Comparison of ENCODE assay signal across 17 cellular contexts in genomic region chr15:63274427-63274826, GRCh38. TPM values are rescaled to one million over a fixed set of nuclear protein-coding genes. Genes with fewer than 3 reads are reported as not detected.
DNase-seq lines count a peak whose midpoint lies in the region; ATAC-seq, FAIRE-seq and TF ChIP-seq lines count a peak whose summit lies in the region.
"Had no signal": no experiment of that assay in that cellular context is flagged by ENCODE, and none has a peak within 500 bp of the region (broad histone marks: within the 10 kb centered on the region; RNA-seq: fewer than 3 reads in every experiment).

No MANE protein-coding gene starts in this region.

- H3K9me3 Mint-ChIP-seq in CD4-positive, CD25-positive, alpha-beta regulatory T cell = no peaks in the 10 kb centered on the region
- H3K9me3 Mint-ChIP-seq: activated B cell treated with CpG ODN at 0.5 μM for 24 hours had no signal

- H3K27ac ChIP-seq in A549 = peak overlapping the region in 1 of 2 experiments; percentile 4; a peak in 1 of 6 replicates
- no peak overlapping the region for H3K27ac ChIP-seq in CD4-positive, CD25-positive, alpha-beta regulatory T cell (ENCODE audit: insufficient read depth, low read length, poor library complexity, severe bottlenecking)
- H3K27ac ChIP-seq: heart right ventricle had no signal

- no peak for TF ChIP-seq CTCF in A549 (IDR thresholded peaks at IDR 0.05)

- peak overlapping the region; percentile 54 to 89 (median 68) for H3K27ac Mint-ChIP-seq in CD4-positive, CD25-positive, alpha-beta regulatory T cell
- H3K27ac Mint-ChIP-seq: nephron had no signal

- TF ChIP-seq RAD21 in A549 (conservative IDR thresholded peaks at IDR 0.05 in 1 of 2, IDR thresholded peaks at IDR 0.05 in 1 of 2) = no peak

- no peak for TF ChIP-seq EP300 in A549 (IDR thresholded peaks at IDR 0.05)

- CTCF ChIA-PET in A549 (lab: Yijun Ruan, JAX) = interaction anchor here (0.8 to 1.6 kb wide), 7 partner anchors 9 to 227 kb away, joined by 3 to 4 read pairs (median 3); no protein-coding TSS in a partner anchor

- H3K9me3 ChIP-seq in A549 = no peaks in the 10 kb centered on the region; the same call in 2 of the 3 replicates
- H3K9me3 ChIP-seq in CD4-positive, CD25-positive, alpha-beta regulatory T cell (ENCODE audit: control insufficient read depth in 2 of 2, low read length in 2 of 2) = no peaks in the 10 kb centered on the region
- H3K9me3 ChIP-seq: heart right ventricle had no signal

- H3K36me3 Mint-ChIP-seq in CD4-positive, CD25-positive, alpha-beta regulatory T cell = peaks cover 5% of the 10 kb centered on the region

- TF ChIP-seq POLR2A in A549 (IDR thresholded peaks at IDR 0.05; ENCODE audit: low read length) (no peak), erythroblast (IDR thresholded peaks at IDR 0.05; ENCODE audit: low read length) (no peak), H54 (IDR thresholded peaks at IDR 0.05; ENCODE audit: low read depth, low read length) (no peak)

- ATAC-seq in A549 = no peak
- no peak for ATAC-seq in CD4-positive, CD25-positive, alpha-beta regulatory T cell (ENCODE audit: low read depth in 2 of 2)
- ATAC-seq: heart right ventricle, right cardiac atrium had no signal

- H3K4me3 Mint-ChIP-seq in CD4-positive, CD25-positive, alpha-beta regulatory T cell = no peak overlapping the region
- H3K4me3 Mint-ChIP-seq: activated B cell treated with CpG ODN at 0.5 μM for 24 hours, nephron had no signal

- H3K36me3 ChIP-seq in CD4-positive, CD25-positive, alpha-beta regulatory T cell (ENCODE audit: control insufficient read depth, insufficient read depth, low read length) = no peaks in the 10 kb centered on the region

- DNase-seq in A549 (ENCODE audit: low read depth in 1 of 2, low spot score in 1 of 2) = peak in 1 of 2 experiments; percentile 52
- peak in 1 of 3 donors; percentile 18 for DNase-seq in CD4-positive, CD25-positive, alpha-beta regulatory T cell
- peak; percentile 24 for DNase-seq in RPMI7951 (ENCODE audit: low read depth)
- DNase-seq in erythroblast (lab: John Stamatoyannopoulos, UW) = peak; percentile 25 to 71
- DNase-seq in NCI-H2171 treated with DMSO at 0.1 percent for 48 hours (lab: John Stamatoyannopoulos, UW) = no peak
- no peak for DNase-seq in H54 (ENCODE audit: insufficient read length, low spot score)
- DNase-seq in cardiac septum (ENCODE audit: low spot score) = no peak
- DNase-seq: activated B cell treated with CpG ODN at 0.5 μM for 24 hours; heart right ventricle; NCI-H1048; NCI-H526 treated with DMSO at 0.1 percent for 48 hours; right cardiac atrium; Right ventricle myocardium superior; stimulated activated CD4-positive, alpha-beta T cell treated with anti-CD3 and anti-CD28 coated beads, Interleukin-4, amount 100 ng/mL, for 4 hours; stimulated activated naive CD4-positive, alpha-beta T cell treated with Interleukin-2 at 50 U/mL for 16 hours had no signal

- no peaks in the 10 kb centered on the region for H3K27me3 ChIP-seq in CD4-positive, CD25-positive, alpha-beta regulatory T cell (ENCODE audit: control insufficient read depth, insufficient read depth, low read length)
- H3K27me3 ChIP-seq: heart right ventricle had no signal

- WGBS in A549 (ENCODE audit: missing lambda C conversion rate) = 90% methylated on average over 3 of the region's 3 CpGs

- peaks cover 24% of the 10 kb centered on the region for H3K4me1 ChIP-seq in A549
- H3K4me1 ChIP-seq in CD4-positive, CD25-positive, alpha-beta regulatory T cell (ENCODE audit: control insufficient read depth, insufficient read depth, low read length, poor library complexity, severe bottlenecking) = peaks cover 25% of the 10 kb centered on the region

- peak overlapping the region; percentile 9; the same call in 1 of the 3 replicates for H3K4me2 ChIP-seq in A549

- H3K4me3 ChIP-seq in A549 = no peak overlapping the region
- H3K4me3 ChIP-seq in CD4-positive, CD25-positive, alpha-beta regulatory T cell (ENCODE audit: low read depth, low read length) = no peak overlapping the region
- H3K4me3 ChIP-seq: heart right ventricle had no signal

- intact Hi-C loops in cardiac septum (cut with DNase I) = loop anchor here (10.0 kb wide), 1 partner anchor 230 kb away; the partner anchor contains the start of gene TPM1

- no peaks in the 10 kb centered on the region for H3K27me3 Mint-ChIP-seq in CD4-positive, CD25-positive, alpha-beta regulatory T cell
- H3K27me3 Mint-ChIP-seq: activated B cell treated with CpG ODN at 0.5 μM for 24 hours had no signal

- peaks cover 7 to 44% (median 34%) of the 10 kb centered on the region in 4 donors for H3K4me1 Mint-ChIP-seq in CD4-positive, CD25-positive, alpha-beta regulatory T cell

- FAIRE-seq in A549 (lab: Jason Lieb, UNC) (no peak), H54 (lab: Jason Lieb, UNC) (no peak)
- FAIRE-seq: endothelial cell of umbilical vein had no signal

- POLR2A ChIA-PET in A549 (lab: Yijun Ruan, JAX) = no interaction called here

TF ChIP-seq in A549, 52 proteins besides CTCF, POLR2A, EP300 and RAD21:
- TF ChIP-seq ESRRA (IDR thresholded peaks at IDR 0.05; ENCODE audit: borderline replicate concordance, low read length) = no peak
- no peak for TF ChIP-seq ZNF302 (CRISPR knock-in tag; IDR thresholded peaks at IDR 0.05)
- no peak for TF ChIP-seq PHF8 (IDR thresholded peaks at IDR 0.05; ENCODE audit: borderline replicate concordance, low read depth)
- no peak for TF ChIP-seq POLR2AphosphoS2 (conservative IDR thresholded peaks at IDR 0.05; ENCODE audit: low read length)
- no peak for TF ChIP-seq CHD2 (IDR thresholded peaks at IDR 0.05; ENCODE audit: low read length, partially characterized antibody)
- no peak for TF ChIP-seq MAZ (IDR thresholded peaks at IDR 0.05; ENCODE audit: borderline replicate concordance, low read depth, low read length)
- no peak for TF ChIP-seq KDM5A (IDR thresholded peaks at IDR 0.05)
- no peak for TF ChIP-seq NR3C1 (IDR thresholded peaks at IDR 0.05)
- no peak for TF ChIP-seq KDM1A (IDR thresholded peaks at IDR 0.05; ENCODE audit: low read depth)
- no peak for TF ChIP-seq HOXA7 (CRISPR knock-in tag; IDR thresholded peaks at IDR 0.05)

RNA-seq across cellular contexts. Expression of gene APH1B, which starts 3.0 kb away (rescaled TPM):
- polyA plus RNA-seq in A549 (2011; rRNA removed) (25.3 and 28.5 TPM in 2 replicates), A549 (2017; fragmentation: RNase III; extraction: RNeasy Plus Mini Kit Qiagen cat#74134 plus additional on column Dnase treatment) (14.0 to 19.8 TPM (median 16.4 TPM) in 3 replicates)
- polyA plus RNA-seq in A549 (2012; cell fraction: cytosol; rRNA removed) = 6.0 and 9.1 TPM in 2 replicates
- 6.6 and 10.3 TPM in 2 replicates for polyA plus RNA-seq in A549 (2012; cell fraction: nucleus; rRNA removed)
- 28.0 and 37.2 TPM in 2 replicates for polyA minus RNA-seq in A549 (2011; rRNA and poly(A)+ RNA removed)
- 19.0 TPM for total RNA-seq in CD4-positive, CD25-positive, alpha-beta regulatory T cell
- polyA plus RNA-seq in CD4-positive, CD25-positive, alpha-beta regulatory T cell = 10 to 100 TPM in 2 of 4 donors, 1 to 10 TPM in 2; 9.1 to 16.2 (median 11.6) TPM
- 24.5 and 25.4 TPM in 2 replicates for total RNA-seq in RPMI7951 (2014; rRNA removed; shearing (Covaris generic))
- total RNA-seq in cardiac septum = 7.7 TPM

Comparison
In these comparisons a context has a peak if more than half of its experiments do, and no peak if none do; other contexts are left out.
1. DNase-seq: peak in RPMI7951 (single experiment) and erythroblast (2 of 2); none in NCI-H2171 treated with DMSO at 0.1 percent for 48 hours (single experiment), H54 (single experiment) and cardiac septum (single experiment).